ENCODE assay signal across 18 cellular contexts in genomic region chr5:78424680-78425079, GRCh38.
DNase-seq lines count a peak whose midpoint lies in the region; ATAC-seq, FAIRE-seq and TF ChIP-seq lines count a peak whose summit lies in the region.
"Had no signal": no experiment of that assay in that cellular context is flagged by ENCODE, and none has a peak within 500 bp of the region (broad histone marks: within the 10 kb centered on the region; RNA-seq: fewer than 3 reads in every experiment).

No MANE protein-coding gene starts in this region.

- no peak overlapping the region for H3K9ac ChIP-seq in GM12878 (ENCODE audit: control insufficient read depth, insufficient read depth, low read length)
- H3K9ac ChIP-seq in PC-3 (ENCODE audit: low read length), result no peak overlapping the region
- H3K9ac ChIP-seq: KMS-11 had no signal

- no peak for DNase-seq in GM12878 (ENCODE audit: low read depth, low spot score)
- peak; percentile 79 for DNase-seq in renal cortical epithelial cell (ENCODE audit: low read depth)
- no peak for DNase-seq in PC-3
- DNase-seq in activated naive CD4-positive, alpha-beta T cell treated with anti-CD3 and anti-CD28 coated beads for 36 hours, result no peak
- DNase-seq: C1 segment of cervical spinal cord; CD4-positive, alpha-beta memory T cell; DMS153; GF-D8; H7 had no signal

- TF ChIP-seq POLR2A in GM12878 (IDR thresholded peaks at IDR 0.05; ENCODE audit: low read depth, low read length), result no peak

- H3K4me1 Mint-ChIP-seq in activated naive CD4-positive, alpha-beta T cell treated with anti-CD3 and anti-CD28 coated beads for 36 hours (ENCODE audit: low read depth), result no peaks in the 10 kb centered on the region
- H3K4me1 Mint-ChIP-seq: B cell, GM23338, IgD-negative memory B cell had no signal

- no peaks in the 10 kb centered on the region for H3F3A ChIP-seq in PC-3 (ENCODE audit: low read length, unreplicated experiment)

- 54% methylated on average over 2 of the region's 2 CpGs for WGBS in GM12878 (ENCODE audit: insufficient coverage, insufficient replicate concordance, low lambda C conversion rate, missing lambda C conversion rate)

- H3K9me3 ChIP-seq in GM12878 (replicated peaks; ENCODE audit: control insufficient read depth, insufficient read depth, low read length) (no peaks in the 10 kb centered on the region), PC-3 (ENCODE audit: low read length) (no peaks in the 10 kb centered on the region)

- no peak for TF ChIP-seq RAD21 in GM12878 (IDR thresholded peaks at IDR 0.05; ENCODE audit: insufficient read depth, low read depth, low read length)

- no peak overlapping the region for H3K4me3 ChIP-seq in GM12878
- H3K4me3 ChIP-seq in PC-3 (ENCODE audit: low read length), result no peak overlapping the region
- H3K4me3 ChIP-seq: GM23338 had no signal

- H3K27me3 ChIP-seq in GM12878 (replicated peaks in 1 of 2; ENCODE audit: control insufficient read depth in 2 of 2, insufficient read depth in 2 of 2, low read length in 1 of 2) (no peaks in the 10 kb centered on the region), PC-3 (ENCODE audit: low read length) (no peaks in the 10 kb centered on the region)

- CTCF ChIA-PET in GM12878 (lab: Yijun Ruan, JAX), result interaction anchor here (0.6 to 1.6 kb wide), 4 partner anchors 11 to 67 kb away, joined by 3 to 5 read pairs (median 3); no protein-coding TSS in a partner anchor
- CTCF ChIA-PET in PC-3 (lab: Charles Lee), result no interaction called here
- CTCF ChIA-PET in activated naive CD4-positive, alpha-beta T cell treated with anti-CD3 and anti-CD28 coated beads for 36 hours (lab: Charles Lee), result no interaction called here

- BruUV-seq in GM12878 (replicated peaks; lab: Mats Ljungman, UMichigan), result no TSS peak
- BruUV-seq in PC-3 (replicated peaks; lab: Mats Ljungman, UMichigan), result no TSS peak

- H3K27me3 Mint-ChIP-seq in activated naive CD4-positive, alpha-beta T cell treated with anti-CD3 and anti-CD28 coated beads for 36 hours (ENCODE audit: low read depth), result no peaks in the 10 kb centered on the region
- H3K27me3 Mint-ChIP-seq: B cell; CD4-positive, alpha-beta memory T cell; IgD-negative memory B cell had no signal

- TF ChIP-seq EP300 in GM12878 (IDR thresholded peaks at IDR 0.05; ENCODE audit: borderline replicate concordance in 1 of 2, control insufficient read depth in 1 of 2, low read depth in 2 of 2, low read length in 2 of 2), result no peak

- H2AFZ ChIP-seq in GM12878 (ENCODE audit: control insufficient read depth, low read depth, low read length) (no peak overlapping the region), PC-3 (ENCODE audit: low read length) (no peak overlapping the region)
- H2AFZ ChIP-seq: GM23338 had no signal

- RAD21 ChIA-PET in GM12878 (lab: Charles Lee; ENCODE audit: unreplicated experiment), result no interaction called here

- no peak overlapping the region for H3K27ac Mint-ChIP-seq in activated naive CD4-positive, alpha-beta T cell treated with anti-CD3 and anti-CD28 coated beads for 36 hours
- H3K27ac Mint-ChIP-seq: B cell, GM23338, IgD-negative memory B cell had no signal

- in situ Hi-C loops in GM12878 (cut with MboI), result no loop called here

- peaks cover 0 to 3% of the 10 kb centered on the region in 2 experiments; a peak in 1 of 4 replicates for H3K36me3 ChIP-seq in GM12878 (ENCODE audit: control insufficient read depth in 2 of 2, insufficient read depth in 2 of 2, low read length in 1 of 2)
- no peaks in the 10 kb centered on the region for H3K36me3 ChIP-seq in PC-3 (ENCODE audit: low read depth, low read length)

- H3K4me3 Mint-ChIP-seq in activated naive CD4-positive, alpha-beta T cell treated with anti-CD3 and anti-CD28 coated beads for 36 hours, result no peak overlapping the region
- H3K4me3 Mint-ChIP-seq: B cell; CD4-positive, alpha-beta memory T cell; GM23338; IgD-negative memory B cell had no signal

- H4K20me1 ChIP-seq in GM12878 (ENCODE audit: control insufficient read depth, insufficient read depth) (no peaks in the 10 kb centered on the region), PC-3 (ENCODE audit: low read length) (no peaks in the 10 kb centered on the region)

- intact Hi-C loops in GM12878 (cut with micrococcal nuclease; ENCODE audit: unreplicated experiment), result no loop called here
- intact Hi-C loops in PC-3 (cut with micrococcal nuclease), result no loop called here
- intact Hi-C loops in activated naive CD4-positive, alpha-beta T cell treated with anti-CD3 and anti-CD28 coated beads for 36 hours (cut with micrococcal nuclease), result no loop called here

- H3K27ac ChIP-seq in 22Rv1 (peak overlapping the region; percentile 38; the same call in 1 of the 2 replicates), GM12878 (ENCODE audit: control insufficient read depth, insufficient read depth) (no peak overlapping the region), PC-3 (ENCODE audit: low read length) (no peak overlapping the region)
- H3K27ac ChIP-seq: KMS-11 had no signal

- H3K79me2 ChIP-seq in GM12878 (ENCODE audit: control insufficient read depth, insufficient read depth, low read length) (no peaks in the 10 kb centered on the region), PC-3 (ENCODE audit: low read length) (no peaks in the 10 kb centered on the region)

- POLR2A ChIA-PET in GM12878 (lab: Charles Lee) (no interaction called here), PC-3 (lab: Charles Lee; ENCODE audit: unreplicated experiment) (interaction anchor here (0.5 kb wide), 1 partner anchor 24 kb away, joined by 3 read pairs; no protein-coding TSS in a partner anchor)

- H3K9me2 ChIP-seq in PC-3 (replicated peaks; ENCODE audit: low read length), result no peaks in the 10 kb centered on the region

- H3K4me2 ChIP-seq in GM12878 (ENCODE audit: control insufficient read depth, insufficient read depth) (no peak overlapping the region), PC-3 (ENCODE audit: low read length) (no peak overlapping the region)
- H3K4me2 ChIP-seq: GM23338, KMS-11 had no signal

- H3K4me1 ChIP-seq in GM12878 (ENCODE audit: control insufficient read depth, insufficient read depth, low read length) (no peaks in the 10 kb centered on the region), PC-3 (ENCODE audit: insufficient read depth, low read length) (no peaks in the 10 kb centered on the region)

- H3K36me3 Mint-ChIP-seq in activated naive CD4-positive, alpha-beta T cell treated with anti-CD3 and anti-CD28 coated beads for 36 hours (ENCODE audit: low read depth), result peaks cover 39% of the 10 kb centered on the region

- no peak for FAIRE-seq in GM12878 (lab: Jason Lieb, UNC)
- FAIRE-seq: A204.1, D721Med had no signal

- no peak for TF ChIP-seq CTCF in 22Rv1 (IDR thresholded peaks at IDR 0.05)
- no peak for TF ChIP-seq CTCF in GM12878 (IDR thresholded peaks at IDR 0.05 in 2 of 3, conservative IDR thresholded peaks at IDR 0.05 in 1 of 3; ENCODE audit: control insufficient read depth in 2 of 3, extremely low read depth in 1 of 3, insufficient read depth in 1 of 3, low read depth in 3 of 3, low read length in 3 of 3)
- TF ChIP-seq CTCF in PC-3 (conservative IDR thresholded peaks at IDR 0.05; ENCODE audit: low read depth, low read length), result no peak

- H3K9me3 Mint-ChIP-seq in activated naive CD4-positive, alpha-beta T cell treated with anti-CD3 and anti-CD28 coated beads for 36 hours, result peaks cover 8% of the 10 kb centered on the region
- H3K9me3 Mint-ChIP-seq: GM23338 had no signal

- SMC1A ChIA-PET in GM12878 (lab: Charles Lee; ENCODE audit: uncharacterized antibody, unreplicated experiment), result interaction anchor here (0.7 kb wide), 1 partner anchor 24 kb away, joined by 3 read pairs; no protein-coding TSS in a partner anchor

- ATAC-seq in GM18907 (IDR thresholded peaks at IDR 0.05; ENCODE audit: unreplicated experiment) (peak; percentile 62), GM12878 (peak; percentile 61), PC-3 (no peak)
- ATAC-seq in activated CD4-positive, CD25-positive, alpha-beta regulatory T cell treated with anti-CD3 and anti-CD28 coated beads, Interleukin-2, amount 50 U/mL, for 24 hours, result no peak
- ATAC-seq: GM23338 had no signal

TF ChIP-seq in GM12878, 131 proteins besides CTCF, POLR2A, EP300 and RAD21:
- TF ChIP-seq MYB (IDR thresholded peaks at IDR 0.05; ENCODE audit: borderline replicate concordance, low read depth, low read length) (no peak), POU2F2 (IDR thresholded peaks at IDR 0.05; ENCODE audit: borderline replicate concordance, low read depth, low read length) (peak; percentile 45; the same call in 1 of the 3 replicates), POLR2AphosphoS5 (IDR thresholded peaks at IDR 0.05; ENCODE audit: low read length) (no peak)
- TF ChIP-seq, protein P1, sequence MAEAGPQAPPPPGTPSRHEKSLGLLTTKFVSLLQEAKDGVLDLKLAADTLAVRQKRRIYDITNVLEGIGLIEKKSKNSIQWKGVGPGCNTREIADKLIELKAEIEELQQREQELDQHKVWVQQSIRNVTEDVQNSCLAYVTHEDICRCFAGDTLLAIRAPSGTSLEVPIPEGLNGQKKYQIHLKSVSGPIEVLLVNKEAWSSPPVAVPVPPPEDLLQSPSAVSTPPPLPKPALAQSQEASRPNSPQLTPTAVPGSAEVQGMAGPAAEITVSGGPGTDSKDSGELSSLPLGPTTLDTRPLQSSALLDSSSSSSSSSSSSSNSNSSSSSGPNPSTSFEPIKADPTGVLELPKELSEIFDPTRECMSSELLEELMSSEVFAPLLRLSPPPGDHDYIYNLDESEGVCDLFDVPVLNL (IDR thresholded peaks at IDR 0.05; ENCODE audit: low read depth, low read length), result no peak
TF ChIP-seq in GM12878: peak in this region for 1.

Comparison
In these comparisons a context has a peak if more than half of its experiments do, and no peak if none do; other contexts are left out.
1. ATAC-seq: peak in GM18907 (single experiment) and GM12878 (single experiment); none in PC-3 (single experiment) and activated CD4-positive, CD25-positive, alpha-beta regulatory T cell treated with anti-CD3 and anti-CD28 coated beads, Interleukin-2, amount 50 U/mL, for 24 hours (0 of 2).